In genomic region chr14:51430600-51430999, GRCh38 we compare ENCODE assay signal across 12 cellular contexts.
A peak's percentile ranks its signal among the peaks of the same experiment; 100 is the strongest.
DNase-seq lines count a peak whose midpoint lies in the region; ATAC-seq, FAIRE-seq and TF ChIP-seq lines count a peak whose summit lies in the region.
"Had no signal": no experiment of that assay in that cellular context is flagged by ENCODE, and none has a peak within 500 bp of the region (broad histone marks: within the 10 kb centered on the region; RNA-seq: fewer than 3 reads in every experiment).

No MANE protein-coding gene starts in this region.

- H3K9ac ChIP-seq in endothelial cell of umbilical vein (replicated peaks; ENCODE audit: extremely low read depth, insufficient read depth, low read length), result no peak overlapping the region

- no peaks in the 10 kb centered on the region for H3K36me3 Mint-ChIP-seq in activated T-helper 1 cell treated with anti-CD3 and anti-CD28 coated beads, Interleukin-12 subunit alpha, Interleukin-12 subunit beta, Interleukin-2, Interleukin-4 antibody, amounts not matched to agents 30 ng/mL and 10 ng/mL and 1 ng/mL, durations not matched to agents 14 hours and 24 hours and 36 hours (ENCODE audit: low read depth)
- no peaks in the 10 kb centered on the region for H3K36me3 Mint-ChIP-seq in stimulated activated effector memory CD8-positive, alpha-beta T cell treated with anti-CD3 and anti-CD28 coated beads, Interleukin-12 subunit alpha, Interleukin-12 subunit beta, amount 100 ng/mL, for 72 hours

- no peaks in the 10 kb centered on the region for H4K20me1 ChIP-seq in endothelial cell of umbilical vein (replicated peaks; ENCODE audit: control insufficient read depth, extremely low read depth, insufficient read depth, low read length)

- ATAC-seq in pancreas, result peak; percentile 32 to 71 (median 64)
- no peak for ATAC-seq in stimulated activated effector memory CD8-positive, alpha-beta T cell treated with anti-CD3 and anti-CD28 coated beads, Interleukin-12 subunit alpha, Interleukin-12 subunit beta, amount 100 ng/mL, for 72 hours
- ATAC-seq: esophagus mucosa had no signal

- no peak for TF ChIP-seq POLR2A in endothelial cell of umbilical vein (IDR thresholded peaks at IDR 0.05; ENCODE audit: low read depth, low read length)

- H3K4me1 ChIP-seq in endothelial cell of umbilical vein (ENCODE audit: control insufficient read depth, extremely low read depth, insufficient read depth, low read length) (peaks cover 9% of the 10 kb centered on the region), pancreas (peaks cover 6 to 35% (median 29%) of the 10 kb centered on the region in 3 donors)

- H3K27me3 ChIP-seq in endothelial cell of umbilical vein (ENCODE audit: control insufficient read depth in 2 of 2, insufficient read depth in 2 of 2, low read length in 2 of 2) (no peaks in the 10 kb centered on the region), pancreas (no peaks in the 10 kb centered on the region)

- CTCF ChIA-PET in endothelial cell of umbilical vein (lab: Charles Lee), result interaction anchor here (1.7 kb wide), 1 partner anchor 10 kb away, joined by 4 read pairs; no protein-coding TSS in a partner anchor

- BruUV-seq in endothelial cell of umbilical vein (replicated peaks; lab: Mats Ljungman, UMichigan), result no TSS peak

- H3K9me1 ChIP-seq in endothelial cell of umbilical vein (replicated peaks; ENCODE audit: control insufficient read depth, extremely low read depth, insufficient read depth, low read length), result no peaks in the 10 kb centered on the region

- WGBS in pancreas, 2 donors, result 31 to 49% methylated on average over 3 of the region's 3 CpGs

- H3K4me2 ChIP-seq in endothelial cell of umbilical vein (ENCODE audit: insufficient read depth, low read length), result peak overlapping the region; percentile 8

- H3K27me3 Mint-ChIP-seq in activated T-helper 1 cell treated with anti-CD3 and anti-CD28 coated beads, Interleukin-12 subunit alpha, Interleukin-12 subunit beta, Interleukin-2, Interleukin-4 antibody, amounts not matched to agents 30 ng/mL and 10 ng/mL and 1 ng/mL, durations not matched to agents 14 hours and 24 hours and 36 hours (ENCODE audit: insufficient read depth), result peaks cover 9% of the 10 kb centered on the region

- POLR2A ChIA-PET in endothelial cell of umbilical vein (lab: Charles Lee), result no interaction called here

- dilution Hi-C loops in endothelial cell of umbilical vein (cut with MboI; ENCODE audit: extremely low pct_ligation_motif_present, low sequenced_read_pairs), result no loop called here

- FAIRE-seq in GM18507 (lab: Jason Lieb, UNC), result peak; percentile 54
- no peak for FAIRE-seq in endothelial cell of umbilical vein (lab: Jason Lieb, UNC)
- no peak for FAIRE-seq in pancreas (lab: Jason Lieb, UNC)

- DNase-seq in GM18507 (ENCODE audit: extremely low spot score, insufficient read length, low read depth) (no peak), NCI-H2171 treated with DMSO at 0.1 percent for 48 hours (lab: John Stamatoyannopoulos, UW) (peak; percentile 90), endothelial cell of umbilical vein (ENCODE audit: low read depth, low spot score) (no peak), pancreas (no peak), T-helper 9 cell (no peak)
- DNase-seq in activated T-helper 1 cell treated with anti-CD3 and anti-CD28 coated beads, Interleukin-12 subunit alpha, Interleukin-12 subunit beta, Interleukin-2, Interleukin-4 antibody, amounts not matched to agents 30 ng/mL and 10 ng/mL and 1 ng/mL, durations not matched to agents 14 hours and 24 hours and 36 hours (ENCODE audit: low spot score), result no peak
- no peak for DNase-seq in stimulated activated effector memory CD8-positive, alpha-beta T cell treated with anti-CD3 and anti-CD28 coated beads, Interleukin-12 subunit alpha, Interleukin-12 subunit beta, amount 100 ng/mL, for 72 hours (ENCODE audit: low spot score in 2 of 2)
- DNase-seq in activated CD4-positive, alpha-beta T cell treated with anti-CD3 and anti-CD28 coated beads, Interleukin-2, amount 50 U/mL, for 48 hours, result no peak
- DNase-seq: KG1, left cardiac atrium had no signal

- no peak overlapping the region for H3K4me3 Mint-ChIP-seq in activated T-helper 1 cell treated with anti-CD3 and anti-CD28 coated beads, Interleukin-12 subunit alpha, Interleukin-12 subunit beta, Interleukin-2, Interleukin-4 antibody, amounts not matched to agents 30 ng/mL and 10 ng/mL and 1 ng/mL, durations not matched to agents 14 hours and 24 hours and 36 hours
- H3K4me3 Mint-ChIP-seq in stimulated activated effector memory CD8-positive, alpha-beta T cell treated with anti-CD3 and anti-CD28 coated beads, Interleukin-12 subunit alpha, Interleukin-12 subunit beta, amount 100 ng/mL, for 72 hours, result no peak overlapping the region

- H3K4me3 ChIP-seq in endothelial cell of umbilical vein (replicated peaks in 1 of 3; ENCODE audit: insufficient read depth in 1 of 3, low read depth in 1 of 3, low read length in 3 of 3) (no peak overlapping the region), pancreas (no peak overlapping the region)

- H3K27ac Mint-ChIP-seq in activated T-helper 1 cell treated with anti-CD3 and anti-CD28 coated beads, Interleukin-12 subunit alpha, Interleukin-12 subunit beta, Interleukin-2, Interleukin-4 antibody, amounts not matched to agents 30 ng/mL and 10 ng/mL and 1 ng/mL, durations not matched to agents 14 hours and 24 hours and 36 hours, result no peak overlapping the region
- H3K27ac Mint-ChIP-seq in stimulated activated effector memory CD8-positive, alpha-beta T cell treated with anti-CD3 and anti-CD28 coated beads, Interleukin-12 subunit alpha, Interleukin-12 subunit beta, amount 100 ng/mL, for 72 hours, result no peak overlapping the region

- no peaks in the 10 kb centered on the region for H3K4me1 Mint-ChIP-seq in activated T-helper 1 cell treated with anti-CD3 and anti-CD28 coated beads, Interleukin-12 subunit alpha, Interleukin-12 subunit beta, Interleukin-2, Interleukin-4 antibody, amounts not matched to agents 30 ng/mL and 10 ng/mL and 1 ng/mL, durations not matched to agents 14 hours and 24 hours and 36 hours (ENCODE audit: low read depth)
- no peaks in the 10 kb centered on the region for H3K4me1 Mint-ChIP-seq in stimulated activated effector memory CD8-positive, alpha-beta T cell treated with anti-CD3 and anti-CD28 coated beads, Interleukin-12 subunit alpha, Interleukin-12 subunit beta, amount 100 ng/mL, for 72 hours

- H3K27ac ChIP-seq in endothelial cell of umbilical vein (ENCODE audit: insufficient read depth, low read depth, low read length), result no peak overlapping the region
- H3K27ac ChIP-seq in pancreas, result peak overlapping the region in 3 of 4 donors; percentile 49 to 76 (median 57)
- H3K27ac ChIP-seq: C4-2B had no signal

- TF ChIP-seq CTCF in endothelial cell of umbilical vein (IDR thresholded peaks at IDR 0.05; ENCODE audit: extremely low read depth in 1 of 2, insufficient read depth in 1 of 2, low read depth in 1 of 2, low read length in 2 of 2) (no peak), pancreas (IDR thresholded peaks at IDR 0.05) (no peak)

- intact Hi-C loops in endothelial cell of umbilical vein (cut with micrococcal nuclease), result no loop called here
- intact Hi-C loops in pancreas (cut with DNase I), result no loop called here
- intact Hi-C loops in activated T-helper 1 cell treated with anti-CD3 and anti-CD28 coated beads, Interleukin-12 subunit alpha, Interleukin-12 subunit beta, Interleukin-2, Interleukin-4 antibody, amounts not matched to agents 30 ng/mL and 10 ng/mL and 1 ng/mL, durations not matched to agents 14 hours and 24 hours and 36 hours (cut with micrococcal nuclease), result no loop called here

- no peaks in the 10 kb centered on the region for H3K36me3 ChIP-seq in endothelial cell of umbilical vein (ENCODE audit: control insufficient read depth in 2 of 2, extremely low read depth in 1 of 2, insufficient read depth in 2 of 2, low read length in 2 of 2)
- H3K36me3 ChIP-seq in pancreas, result no peaks in the 10 kb centered on the region

- H3K9me3 ChIP-seq in endothelial cell of umbilical vein (replicated peaks; ENCODE audit: control insufficient read depth, insufficient read depth, low read length), result no peaks in the 10 kb centered on the region
- no peaks in the 10 kb centered on the region for H3K9me3 ChIP-seq in pancreas

- no peak overlapping the region for H2AFZ ChIP-seq in endothelial cell of umbilical vein (ENCODE audit: low read depth, low read length)

- H3K79me2 ChIP-seq in endothelial cell of umbilical vein (ENCODE audit: control insufficient read depth, insufficient read depth, low read length), result no peaks in the 10 kb centered on the region

- no peaks in the 10 kb centered on the region for H3K9me3 Mint-ChIP-seq in activated T-helper 1 cell treated with anti-CD3 and anti-CD28 coated beads, Interleukin-12 subunit alpha, Interleukin-12 subunit beta, Interleukin-2, Interleukin-4 antibody, amounts not matched to agents 30 ng/mL and 10 ng/mL and 1 ng/mL, durations not matched to agents 14 hours and 24 hours and 36 hours
- no peaks in the 10 kb centered on the region for H3K9me3 Mint-ChIP-seq in stimulated activated effector memory CD8-positive, alpha-beta T cell treated with anti-CD3 and anti-CD28 coated beads, Interleukin-12 subunit alpha, Interleukin-12 subunit beta, amount 100 ng/mL, for 72 hours

TF ChIP-seq in endothelial cell of umbilical vein, 7 proteins besides CTCF, POLR2A, EP300 and RAD21:
- TF ChIP-seq GATA2 (IDR thresholded peaks at IDR 0.05; ENCODE audit: insufficient read depth, insufficient read length, low read depth, low read length), result no peak
- no peak for TF ChIP-seq MAX (IDR thresholded peaks at IDR 0.05; ENCODE audit: insufficient read depth, insufficient read length)
- no peak for TF ChIP-seq MYC (IDR thresholded peaks at IDR 0.05; ENCODE audit: low read depth, low read length)
- TF ChIP-seq EZH2 (IDR thresholded peaks at IDR 0.05; ENCODE audit: borderline replicate concordance, low read depth, low read length, severe bottlenecking), result no peak
- no peak for TF ChIP-seq FOS (IDR thresholded peaks at IDR 0.05; ENCODE audit: borderline replicate concordance, insufficient read depth, low read length)
- no peak for TF ChIP-seq POLR2AphosphoS5 (IDR thresholded peaks at IDR 0.05; ENCODE audit: insufficient read depth, low read depth, low read length)
- TF ChIP-seq JUN (IDR thresholded peaks at IDR 0.05; ENCODE audit: borderline replicate concordance, insufficient read depth, insufficient read length, low read depth), result no peak
